14 cellular contexts compared by ENCODE assay signal in genomic region chr12:52149651-52150241, GRCh38. TPM values are rescaled to one million over a fixed set of nuclear protein-coding genes. Genes with fewer than 3 reads are reported as not detected.
A peak's percentile ranks its signal among the peaks of the same experiment; 100 is the strongest.
DNase-seq lines count a peak whose midpoint lies in the region; ATAC-seq, FAIRE-seq and TF ChIP-seq lines count a peak whose summit lies in the region.
"Had no signal": no experiment of that assay in that cellular context is flagged by ENCODE, and none has a peak within 500 bp of the region (broad histone marks: within the 10 kb centered on the region; RNA-seq: fewer than 3 reads in every experiment).

No MANE protein-coding gene starts in this region.

- no peak overlapping the region for H3K9ac ChIP-seq in GM23248

- DNase-seq in GM23248 (no peak), foreskin keratinocyte (peak in 1 of 2 donors; percentile 48), small intestine (no peak), erythroblast (lab: John Stamatoyannopoulos, UW) (no peak), kidney glomerular epithelial cell (lab: John Stamatoyannopoulos, UW) (no peak)
- DNase-seq: aorta; immature natural killer cell; stimulated activated CD4-positive, alpha-beta T cell treated with anti-CD3 and anti-CD28 coated beads, Interleukin-15, amount 100 ng/mL, for 24 hours had no signal

- H3K27ac ChIP-seq in GM23248 (peak overlapping the region; percentile 98), foreskin keratinocyte (peak overlapping the region; percentile 99), small intestine (ENCODE audit: low read depth in 1 of 2, low read length in 1 of 2) (peak overlapping the region; percentile 17 to 78)

- TF ChIP-seq CTCF in foreskin keratinocyte (conservative IDR thresholded peaks at IDR 0.05) = no peak

- H3K4me3 ChIP-seq in GM23248 = no peak overlapping the region
- no peak overlapping the region for H3K4me3 ChIP-seq in small intestine (ENCODE audit: low read depth in 1 of 2, low read length in 2 of 2)

- no peaks in the 10 kb centered on the region for H3K36me3 Mint-ChIP-seq in activated T-helper 17 cell treated with anti-CD3 and anti-CD28 coated beads, Interleukin-2, amount 50 U/mL, for 72 hours (ENCODE audit: low read depth)
- H3K36me3 Mint-ChIP-seq: immature natural killer cell had no signal

- no peaks in the 10 kb centered on the region for H3K9me3 Mint-ChIP-seq in activated T-helper 17 cell treated with anti-CD3 and anti-CD28 coated beads, Interleukin-2, amount 50 U/mL, for 72 hours
- H3K9me3 Mint-ChIP-seq: immature natural killer cell had no signal

- ATAC-seq in activated T-helper 17 cell treated with anti-CD3 and anti-CD28 coated beads, Interleukin-2, amount 50 U/mL, for 72 hours (replicated peaks) = no peak
- ATAC-seq in foreskin keratinocyte (no peak), GM21528 (IDR thresholded peaks at IDR 0.05; ENCODE audit: low FRiP score, unreplicated experiment) (no peak), HG02938 (IDR thresholded peaks at IDR 0.05; ENCODE audit: unreplicated experiment) (no peak)

- no peaks in the 10 kb centered on the region for H3K36me3 ChIP-seq in GM23248 (ENCODE audit: low read depth)
- no peaks in the 10 kb centered on the region for H3K36me3 ChIP-seq in small intestine (ENCODE audit: control insufficient read depth in 2 of 2, insufficient read depth in 2 of 2, low read length in 2 of 2)

- peak overlapping the region; percentile 41 for H3K27ac Mint-ChIP-seq in activated T-helper 17 cell treated with anti-CD3 and anti-CD28 coated beads, Interleukin-2, amount 50 U/mL, for 72 hours
- H3K27ac Mint-ChIP-seq: immature natural killer cell had no signal

- FAIRE-seq in small intestine (lab: Jason Lieb, UNC) = no peak
- FAIRE-seq: GM12892, RCC 7860 had no signal

- peaks cover 7% of the 10 kb centered on the region for H3K4me1 Mint-ChIP-seq in activated T-helper 17 cell treated with anti-CD3 and anti-CD28 coated beads, Interleukin-2, amount 50 U/mL, for 72 hours

- WGBS in GM23248 (ENCODE audit: low coverage in 1 of 2, low lambda C conversion rate in 2 of 2, missing lambda C conversion rate in 2 of 2), 2 experiments = 86 to 91% methylated on average over 5 of the region's 5 CpGs
- 77 to 86% (median 81%) methylated on average over 5 of the region's 5 CpGs for WGBS in small intestine, 3 donors

- peaks cover 19% of the 10 kb centered on the region for H3F3A ChIP-seq in GM23248 (ENCODE audit: insufficient read depth)

- H3K27me3 ChIP-seq in GM23248 (replicated peaks; ENCODE audit: insufficient read depth) (no peaks in the 10 kb centered on the region), foreskin keratinocyte (no peaks in the 10 kb centered on the region), small intestine (ENCODE audit: control insufficient read depth in 2 of 2, insufficient read depth in 2 of 2, low read length in 2 of 2) (no peaks in the 10 kb centered on the region)

- TF ChIP-seq POLR2A in erythroblast (IDR thresholded peaks at IDR 0.05; ENCODE audit: low read length) = no peak

- H3K9me2 ChIP-seq in GM23248 (ENCODE audit: insufficient read depth) = no peaks in the 10 kb centered on the region

- no peaks in the 10 kb centered on the region for H4K20me1 ChIP-seq in GM23248 (ENCODE audit: insufficient read depth)

- H3K4me3 Mint-ChIP-seq in activated T-helper 17 cell treated with anti-CD3 and anti-CD28 coated beads, Interleukin-2, amount 50 U/mL, for 72 hours = no peak overlapping the region
- H3K4me3 Mint-ChIP-seq: immature natural killer cell had no signal

- no peaks in the 10 kb centered on the region for H3K79me2 ChIP-seq in GM23248 (ENCODE audit: insufficient read depth)

- no peaks in the 10 kb centered on the region for H3K9me3 ChIP-seq in GM23248 (ENCODE audit: low read depth)
- no peaks in the 10 kb centered on the region for H3K9me3 ChIP-seq in small intestine (ENCODE audit: control insufficient read depth, low read depth)

- H3K4me2 ChIP-seq in GM23248 (ENCODE audit: unreplicated experiment) = no peak overlapping the region

- no peaks in the 10 kb centered on the region for H3K27me3 Mint-ChIP-seq in activated T-helper 17 cell treated with anti-CD3 and anti-CD28 coated beads, Interleukin-2, amount 50 U/mL, for 72 hours

- in situ Hi-C loops in GM23248 (cut with MboI) = loop anchor here (10.0 kb wide), 1 partner anchor 725 kb away; no protein-coding TSS in a partner anchor

- H2AFZ ChIP-seq in GM23248 = peak overlapping the region; percentile 24; the same call in 1 of the 2 replicates

- H3K4me1 ChIP-seq in GM23248 (ENCODE audit: insufficient read depth) (peaks cover 39% of the 10 kb centered on the region), foreskin keratinocyte (peaks cover 62% of the 10 kb centered on the region), small intestine (ENCODE audit: control insufficient read depth in 2 of 2, insufficient read depth in 1 of 2, low read depth in 1 of 2, low read length in 1 of 2) (peaks cover 0 to 12% of the 10 kb centered on the region in 2 donors)

RNA-seq across cellular contexts. Expression of gene KRT80, which starts 42.1 kb away (rescaled TPM):
- 0.38 and 0.65 TPM in 2 replicates for total RNA-seq in GM23248 (2014; rRNA removed; shearing (Covaris generic))
- polyA plus RNA-seq in GM23248 (2016; fragmentation: Nextera tagmentation; extraction: Ambion mirVana) (1.3 TPM in 2 replicates), foreskin keratinocyte (2.2 and 4.1 TPM in 2 replicates), small intestine (1 to 10 TPM in 1 of 3 donors, under 1 TPM in 2; 0.27 to 3.2 (median 0.89) TPM)
- not detected for total RNA-seq in activated T-helper 17 cell treated with anti-CD3 and anti-CD28 coated beads, Interleukin-2, amount 50 U/mL, for 72 hours
- 2.5 and 5.3 TPM in 2 replicates for total RNA-seq in foreskin keratinocyte
- polyA plus RNA-seq: immature natural killer cell, neural cell had no signal

Comparison
In these comparisons a context has a peak if more than half of its experiments do, and no peak if none do; other contexts are left out.
1. H3K27ac ChIP-seq: peak in every context shown above with its lines; median percentile 99 in foreskin keratinocyte; 98 in GM23248; 48 in small intestine.